1 cellular context compared by ENCODE assay signal in the genomic region with DNA sequence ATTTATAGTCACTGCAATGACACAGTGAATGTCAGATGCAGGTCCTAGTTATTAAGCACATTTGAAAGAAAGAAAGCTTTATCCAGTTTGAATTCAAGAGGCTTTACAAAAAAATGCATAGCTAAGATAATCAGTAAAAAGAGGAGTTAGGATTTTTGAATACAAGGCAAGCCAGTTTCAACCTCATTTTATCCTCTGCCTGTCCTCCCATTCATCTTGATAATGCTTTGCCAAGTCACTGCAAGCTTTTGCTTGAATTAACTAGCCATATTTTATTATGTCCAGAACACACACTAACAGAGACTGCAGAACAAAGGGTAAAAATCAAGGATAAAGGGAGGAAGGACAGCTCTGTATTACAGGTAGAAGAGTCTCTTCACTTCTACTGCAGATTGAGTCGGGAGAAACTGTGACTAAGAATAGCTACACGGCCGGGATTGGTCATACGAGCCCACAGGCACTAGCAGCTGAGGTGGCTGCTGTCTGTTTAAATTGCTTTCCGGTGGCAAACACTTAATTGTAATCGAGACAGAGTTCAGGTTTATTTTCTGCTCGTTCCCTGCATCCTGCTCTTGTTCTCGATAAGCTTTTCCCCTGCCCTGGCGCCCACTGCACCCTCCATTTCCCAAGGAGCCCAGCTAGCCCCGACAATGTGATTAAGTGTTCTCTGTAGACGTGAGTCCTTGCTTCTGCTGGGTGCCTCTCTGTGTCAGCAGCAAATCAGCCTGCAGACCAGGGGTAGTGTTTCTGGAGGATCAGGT.
A peak's percentile ranks its signal among the peaks of the same experiment; 100 is the strongest.
TF ChIP-seq lines count a peak whose summit lies in the region.

No MANE protein-coding gene starts in this region.

TF ChIP-seq in HepG2, 621 proteins besides CTCF, POLR2A, EP300 and RAD21 (continued from another document):
- 0 out of 2 replicates have a peak, but pooled peaks have one; percentile 58 for TF ChIP-seq ZNF710 (CRISPR knock-in tag; IDR thresholded peaks at IDR 0.05; ENCODE audit: borderline replicate concordance)
- TF ChIP-seq UBTF (CRISPR knock-in tag; IDR thresholded peaks at IDR 0.05): no peak
- TF ChIP-seq MED1 (CRISPR knock-in tag; IDR thresholded peaks at IDR 0.05): 0 out of 2 replicates have a peak, but pooled peaks have one; percentile 30
- TF ChIP-seq, protein P1, sequence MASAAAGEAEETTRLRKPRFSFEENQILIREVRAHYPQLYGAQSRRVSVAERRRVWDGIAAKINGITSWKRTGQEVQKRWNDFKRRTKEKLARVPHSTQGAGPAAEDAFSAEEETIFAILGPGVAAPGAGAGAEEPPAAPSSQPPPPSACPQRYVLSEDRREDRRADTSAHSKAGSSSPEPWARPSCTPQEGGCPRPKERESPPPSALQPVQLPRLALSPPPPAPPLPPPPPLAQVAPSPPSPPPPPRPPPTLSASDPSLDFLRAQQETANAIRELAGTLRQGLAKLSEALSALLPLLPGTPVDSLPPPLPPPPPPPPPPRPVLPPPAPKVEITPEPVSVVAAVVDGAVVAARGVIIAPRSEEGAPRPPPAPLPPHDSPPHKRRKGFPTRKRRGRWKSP (CRISPR knock-in tag; IDR thresholded peaks at IDR 0.05): no peak
- TF ChIP-seq, protein P2, sequence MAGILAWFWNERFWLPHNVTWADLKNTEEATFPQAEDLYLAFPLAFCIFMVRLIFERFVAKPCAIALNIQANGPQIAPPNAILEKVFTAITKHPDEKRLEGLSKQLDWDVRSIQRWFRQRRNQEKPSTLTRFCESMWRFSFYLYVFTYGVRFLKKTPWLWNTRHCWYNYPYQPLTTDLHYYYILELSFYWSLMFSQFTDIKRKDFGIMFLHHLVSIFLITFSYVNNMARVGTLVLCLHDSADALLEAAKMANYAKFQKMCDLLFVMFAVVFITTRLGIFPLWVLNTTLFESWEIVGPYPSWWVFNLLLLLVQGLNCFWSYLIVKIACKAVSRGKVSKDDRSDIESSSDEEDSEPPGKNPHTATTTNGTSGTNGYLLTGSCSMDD (CRISPR knock-in tag; IDR thresholded peaks at IDR 0.05): no peak
- TF ChIP-seq ZSCAN21 (CRISPR knock-in tag; IDR thresholded peaks at IDR 0.05; ENCODE audit: borderline replicate concordance): 0 out of 2 replicates have a peak, but pooled peaks have one; percentile 29
- TF ChIP-seq ZNF850 (CRISPR knock-in tag; conservative IDR thresholded peaks at IDR 0.05): no peak
- TF ChIP-seq FOXA3 (CRISPR knock-in tag; IDR thresholded peaks at IDR 0.05): 0 out of 2 replicates have a peak, but pooled peaks have one; percentile 27
- TF ChIP-seq, protein P3, sequence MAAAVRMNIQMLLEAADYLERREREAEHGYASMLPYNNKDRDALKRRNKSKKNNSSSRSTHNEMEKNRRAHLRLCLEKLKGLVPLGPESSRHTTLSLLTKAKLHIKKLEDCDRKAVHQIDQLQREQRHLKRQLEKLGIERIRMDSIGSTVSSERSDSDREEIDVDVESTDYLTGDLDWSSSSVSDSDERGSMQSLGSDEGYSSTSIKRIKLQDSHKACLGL (CRISPR knock-in tag; IDR thresholded peaks at IDR 0.05): no peak
- no peak for TF ChIP-seq RFX1 (IDR thresholded peaks at IDR 0.05)
- TF ChIP-seq HCFC1 (IDR thresholded peaks at IDR 0.05; ENCODE audit: low read depth, low read length): no peak
- TF ChIP-seq, protein P4, sequence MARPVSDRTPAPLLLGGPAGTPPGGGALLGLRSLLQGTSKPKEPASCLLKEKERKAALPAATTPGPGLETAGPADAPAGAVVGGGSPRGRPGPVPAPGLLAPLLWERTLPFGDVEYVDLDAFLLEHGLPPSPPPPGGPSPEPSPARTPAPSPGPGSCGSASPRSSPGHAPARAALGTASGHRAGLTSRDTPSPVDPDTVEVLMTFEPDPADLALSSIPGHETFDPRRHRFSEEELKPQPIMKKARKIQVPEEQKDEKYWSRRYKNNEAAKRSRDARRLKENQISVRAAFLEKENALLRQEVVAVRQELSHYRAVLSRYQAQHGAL (CRISPR knock-in tag; IDR thresholded peaks at IDR 0.05; ENCODE audit: not compliant biosample characterization): no peak
- no peak for TF ChIP-seq RARG (CRISPR knock-in tag; IDR thresholded peaks at IDR 0.05; ENCODE audit: low read depth)
- TF ChIP-seq FOSL2 (CRISPR knock-in tag; IDR thresholded peaks at IDR 0.05): peak; percentile 32
- TF ChIP-seq EHMT2 (IDR thresholded peaks at IDR 0.05; ENCODE audit: borderline replicate concordance, low read depth, low read length): no peak
- TF ChIP-seq, protein P5, sequence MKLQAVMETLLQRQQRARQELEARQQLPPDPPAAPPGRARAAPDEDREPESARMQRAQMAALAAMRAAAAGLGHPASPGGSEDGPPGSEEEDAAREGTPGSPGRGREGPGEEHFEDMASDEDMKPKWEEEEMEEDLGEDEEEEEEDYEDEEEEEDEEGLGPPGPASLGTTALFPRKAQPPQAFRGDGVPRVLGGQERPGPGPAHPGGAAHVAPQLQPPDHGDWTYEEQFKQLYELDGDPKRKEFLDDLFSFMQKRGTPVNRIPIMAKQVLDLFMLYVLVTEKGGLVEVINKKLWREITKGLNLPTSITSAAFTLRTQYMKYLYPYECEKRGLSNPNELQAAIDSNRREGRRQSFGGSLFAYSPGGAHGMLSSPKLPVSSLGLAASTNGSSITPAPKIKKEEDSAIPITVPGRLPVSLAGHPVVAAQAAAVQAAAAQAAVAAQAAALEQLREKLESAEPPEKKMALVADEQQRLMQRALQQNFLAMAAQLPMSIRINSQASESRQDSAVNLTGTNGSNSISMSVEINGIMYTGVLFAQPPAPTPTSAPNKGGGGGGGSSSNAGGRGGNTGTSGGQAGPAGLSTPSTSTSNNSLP (IDR thresholded peaks at IDR 0.05; ENCODE audit: low read depth, low read length): no peak
- no peak for TF ChIP-seq TGIF2 (CRISPR knock-in tag; IDR thresholded peaks at IDR 0.05)
- TF ChIP-seq ZBTB20 (CRISPR knock-in tag; IDR thresholded peaks at IDR 0.05; ENCODE audit: borderline replicate concordance, low read depth): no peak
- TF ChIP-seq ZNF724P (CRISPR knock-in tag; IDR thresholded peaks at IDR 0.05; ENCODE audit: borderline replicate concordance): no peak
- 0 out of 2 replicates have a peak, but pooled peaks have one; percentile 20 for TF ChIP-seq HNF1B (CRISPR knock-in tag; IDR thresholded peaks at IDR 0.05)
- no peak for TF ChIP-seq ZNF282 (IDR thresholded peaks at IDR 0.05; ENCODE audit: partially characterized antibody)
- TF ChIP-seq ZNF615 (CRISPR knock-in tag; IDR thresholded peaks at IDR 0.05; ENCODE audit: borderline replicate concordance): no peak
- no peak for TF ChIP-seq PLSCR1 (CRISPR knock-in tag; IDR thresholded peaks at IDR 0.05; ENCODE audit: borderline replicate concordance)
- no peak for TF ChIP-seq ZNF678 (CRISPR knock-in tag; IDR thresholded peaks at IDR 0.05)
- TF ChIP-seq, protein P6, sequence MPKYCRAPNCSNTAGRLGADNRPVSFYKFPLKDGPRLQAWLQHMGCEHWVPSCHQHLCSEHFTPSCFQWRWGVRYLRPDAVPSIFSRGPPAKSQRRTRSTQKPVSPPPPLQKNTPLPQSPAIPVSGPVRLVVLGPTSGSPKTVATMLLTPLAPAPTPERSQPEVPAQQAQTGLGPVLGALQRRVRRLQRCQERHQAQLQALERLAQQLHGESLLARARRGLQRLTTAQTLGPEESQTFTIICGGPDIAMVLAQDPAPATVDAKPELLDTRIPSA (CRISPR knock-in tag; IDR thresholded peaks at IDR 0.05; ENCODE audit: borderline replicate concordance): no peak
- no peak for TF ChIP-seq ZEB1 (IDR thresholded peaks at IDR 0.05; ENCODE audit: insufficient replicate concordance, low read depth)
- no peak for TF ChIP-seq RELA (CRISPR knock-in tag; IDR thresholded peaks at IDR 0.05)
- no peak for TF ChIP-seq MYNN (CRISPR knock-in tag; IDR thresholded peaks at IDR 0.05; ENCODE audit: low read depth)
- no peak for TF ChIP-seq ZNF564 (CRISPR knock-in tag; IDR thresholded peaks at IDR 0.05)
- no peak for TF ChIP-seq ZNF383 (CRISPR knock-in tag; IDR thresholded peaks at IDR 0.05; ENCODE audit: borderline replicate concordance)
- TF ChIP-seq CHD4 (IDR thresholded peaks at IDR 0.05; ENCODE audit: borderline replicate concordance, low read length): no peak
- no peak for TF ChIP-seq ZSCAN22 (CRISPR knock-in tag; IDR thresholded peaks at IDR 0.05)
- no peak for TF ChIP-seq ZNF790 (CRISPR knock-in tag; IDR thresholded peaks at IDR 0.05; ENCODE audit: borderline replicate concordance)
- TF ChIP-seq YEATS4 (CRISPR knock-in tag; IDR thresholded peaks at IDR 0.05; ENCODE audit: borderline replicate concordance): no peak
- no peak for TF ChIP-seq TBP (CRISPR knock-in tag; IDR thresholded peaks at IDR 0.05)
- TF ChIP-seq MAFK (conservative IDR thresholded peaks at IDR 0.05 in 1 of 2, IDR thresholded peaks at IDR 0.05 in 1 of 2; ENCODE audit: low read length in 2 of 2): 0 out of 4 replicates have a peak, but pooled peaks of 1 of the 2 experiments have one; percentile 14
TF ChIP-seq in HepG2: peak in this region for 31.
